Comparison of ENCODE assay signal across 32 cellular contexts in genomic region chr5:51397996-51398395, GRCh38. TPM values are rescaled to one million over a fixed set of nuclear protein-coding genes. Genes with fewer than 3 reads are reported as not detected.
DNase-seq lines count a peak whose midpoint lies in the region; ATAC-seq and TF ChIP-seq lines count a peak whose summit lies in the region.
"Had no signal": no experiment of that assay in that cellular context is flagged by ENCODE, and none has a peak within 500 bp of the region (broad histone marks: within the 10 kb centered on the region; RNA-seq: fewer than 3 reads in every experiment).

No MANE protein-coding gene starts in this region.

- no peak overlapping the region for H3K9ac ChIP-seq in H9 (ENCODE audit: extremely low read depth, insufficient read length, low read length)
- H3K9ac ChIP-seq in mesenchymal stem cell (ENCODE audit: low read length) = no peak overlapping the region
- no peak overlapping the region for H3K9ac ChIP-seq in smooth muscle cell (ENCODE audit: low read depth)
- H3K9ac ChIP-seq: BLaER1 treated with 17β-estradiol and CSF1 and Interleukin-3, amounts not matched to agents 10 nM and 100 nM had no signal

- no peak overlapping the region for H2AK5ac ChIP-seq in H9 (ENCODE audit: insufficient read length, low read length)
- no peak overlapping the region for H2AK5ac ChIP-seq in mesenchymal stem cell (ENCODE audit: low read length, severe bottlenecking)

- H3K4me1 ChIP-seq in H9 (ENCODE audit: insufficient read depth, low read length) (no peaks in the 10 kb centered on the region), mesenchymal stem cell (ENCODE audit: control insufficient read depth, insufficient read depth, low read depth, low read length) (peaks cover 6% of the 10 kb centered on the region), smooth muscle cell (ENCODE audit: low read depth) (peaks cover 18% of the 10 kb centered on the region), gastroesophageal sphincter (peaks cover 0 to 9% (median 0%) of the 10 kb centered on the region in 3 donors), right cardiac atrium (ENCODE audit: control insufficient read depth, insufficient read depth, low read length) (no peaks in the 10 kb centered on the region)
- H3K4me1 ChIP-seq: right lobe of liver, SJCRH30 had no signal

- H2BK15ac ChIP-seq in H9 (ENCODE audit: low read depth, low read length) = no peak overlapping the region
- no peak overlapping the region for H2BK15ac ChIP-seq in mesenchymal stem cell (ENCODE audit: low read depth, poor library complexity, severe bottlenecking)

- H3K79me1 ChIP-seq in H9 (ENCODE audit: insufficient read depth, low read depth, low read length, poor library complexity, severe bottlenecking) (no peaks in the 10 kb centered on the region), mesenchymal stem cell (replicated peaks; ENCODE audit: low read length, poor library complexity, severe bottlenecking) (no peaks in the 10 kb centered on the region)

- H4K91ac ChIP-seq in H9 (ENCODE audit: insufficient read length, low read depth, low read length) (no peak overlapping the region), mesenchymal stem cell (ENCODE audit: low read length) (no peak overlapping the region)

- no peak overlapping the region for H4K5ac ChIP-seq in H9 (ENCODE audit: insufficient read length, low read depth, low read length)

- peaks cover 45 to 70% of the 10 kb centered on the region in 2 experiments for H3K4me1 Mint-ChIP-seq in H9
- H3K4me1 Mint-ChIP-seq: activated B cell treated with CpG ODN at 0.5 μM for 24 hours; activated naive CD8-positive, alpha-beta T cell treated with anti-CD3 and anti-CD28 coated beads, Interleukin-2, amount 10 ng/mL, durations not matched to agents 7 days and 5 days; T-cell had no signal

- H2BK20ac ChIP-seq in H9 (ENCODE audit: low read depth, low read length, poor library complexity, severe bottlenecking) = no peak overlapping the region

- no peak overlapping the region for H2BK120ac ChIP-seq in H9 (ENCODE audit: low read depth, low read length, poor library complexity, severe bottlenecking)
- H2BK120ac ChIP-seq in mesenchymal stem cell (ENCODE audit: low read depth, low read length) = no peak overlapping the region

- no peak overlapping the region for H3K4me3 Mint-ChIP-seq in H9
- H3K4me3 Mint-ChIP-seq: activated B cell treated with CpG ODN at 0.5 μM for 24 hours; activated naive CD8-positive, alpha-beta T cell treated with anti-CD3 and anti-CD28 coated beads, Interleukin-2, amount 10 ng/mL, durations not matched to agents 7 days and 5 days; activated T-cell treated with anti-CD3 and anti-CD28 coated beads, Interleukin-2, amount 50 U/mL, for 24 hours; IgD-negative memory B cell; T-cell had no signal

- peaks cover 99% of the 10 kb centered on the region for H3K27me3 Mint-ChIP-seq in H9 (ENCODE audit: low read depth)

- no peak for TF ChIP-seq POLR2A in gastroesophageal sphincter (IDR thresholded peaks at IDR 0.05)

- H4K20me1 ChIP-seq in H9 (ENCODE audit: control insufficient read depth, insufficient read depth, insufficient read length) (no peaks in the 10 kb centered on the region), smooth muscle cell (ENCODE audit: low read depth) (no peaks in the 10 kb centered on the region)
- H4K20me1 ChIP-seq: BLaER1 treated with 17β-estradiol and CSF1 and Interleukin-3, amounts not matched to agents 10 nM and 100 nM had no signal

- no peak overlapping the region for H3K23ac ChIP-seq in H9 (ENCODE audit: insufficient read length, low read depth, low read length)
- no peak overlapping the region for H3K23ac ChIP-seq in mesenchymal stem cell (ENCODE audit: low read length in 2 of 2)

- H3K56ac ChIP-seq in H9 (ENCODE audit: insufficient read length, low read depth, low read length) = no peak overlapping the region

- TF ChIP-seq CTCF in H9 (conservative IDR thresholded peaks at IDR 0.05) (no peak), smooth muscle cell (IDR thresholded peaks at IDR 0.05; ENCODE audit: borderline replicate concordance, insufficient read depth, poor library complexity, severe bottlenecking) (no peak), gastroesophageal sphincter (IDR thresholded peaks at IDR 0.05) (no peak)

- H3K4ac ChIP-seq in H9 (ENCODE audit: low read depth, low read length) (no peak overlapping the region), mesenchymal stem cell (ENCODE audit: low read depth in 1 of 2, low read length in 2 of 2) (no peak overlapping the region)

- WGBS in H9 (ENCODE audit: extremely low coverage, insufficient read length, low lambda C conversion rate) = no CpG with 5 or more reads among the region's 7 CpGs
- WGBS in mesenchymal stem cell = 0% methylated on average over 1 of the region's 7 CpGs
- under 1% methylated on average over 7 of the region's 7 CpGs for WGBS in smooth muscle cell (ENCODE audit: low lambda C conversion rate)
- WGBS in gastroesophageal sphincter (ENCODE audit: low coverage in 1 of 2), 2 donors = 0 to 53% methylated on average over 6 to 7 of the region's 7 CpGs
- 3% methylated on average over 7 of the region's 7 CpGs for WGBS in right cardiac atrium

- H4K8ac ChIP-seq in H9 (replicated peaks; ENCODE audit: insufficient read length, low read depth, low read length) (no peak overlapping the region), mesenchymal stem cell (ENCODE audit: low read length) (no peak overlapping the region)

- no peaks in the 10 kb centered on the region for H3K79me2 ChIP-seq in H9 (ENCODE audit: insufficient read depth, low read length)
- no peaks in the 10 kb centered on the region for H3K79me2 ChIP-seq in smooth muscle cell (ENCODE audit: low read depth)

- H3K27ac ChIP-seq in H9 (ENCODE audit: insufficient read length, low read depth, low read length) (no peak overlapping the region), mesenchymal stem cell (ENCODE audit: low read length, poor library complexity, severe bottlenecking) (no peak overlapping the region), smooth muscle cell (ENCODE audit: low read depth) (no peak overlapping the region), gastroesophageal sphincter (no peak overlapping the region), right cardiac atrium (ENCODE audit: low read length) (no peak overlapping the region)
- H3K27ac ChIP-seq: BLaER1 treated with 17β-estradiol and CSF1 and Interleukin-3, amounts not matched to agents 10 nM and 100 nM; epithelial cell of prostate; neutrophil; right lobe of liver; SJCRH30; tibial artery had no signal

- H2BK5ac ChIP-seq in H9 (ENCODE audit: insufficient read length, low read length) (no peak overlapping the region), mesenchymal stem cell (ENCODE audit: low read depth, low read length, poor library complexity, severe bottlenecking) (no peak overlapping the region)

- ATAC-seq in SK-N-SH treated with all-trans-retinoic acid at 6 μM for 48 hours (peak; percentile 24), gastroesophageal sphincter (no peak), right cardiac atrium (no peak), esophagus mucosa (no peak), HG02840 (IDR thresholded peaks at IDR 0.05; ENCODE audit: low FRiP score, unreplicated experiment) (no peak)
- ATAC-seq: right lobe of liver, T-cell had no signal

- H3K36me3 Mint-ChIP-seq in H9 (ENCODE audit: insufficient read depth in 1 of 3, low read depth in 3 of 3) = no peaks in the 10 kb centered on the region; a peak in 1 of 7 replicates
- H3K36me3 Mint-ChIP-seq: activated naive CD8-positive, alpha-beta T cell treated with anti-CD3 and anti-CD28 coated beads, Interleukin-2, amount 10 ng/mL, durations not matched to agents 7 days and 5 days; IgD-negative memory B cell; T-cell had no signal

- H3K18ac ChIP-seq in H9 (ENCODE audit: insufficient read length, low read depth, low read length) (no peak overlapping the region), mesenchymal stem cell (ENCODE audit: low read depth in 1 of 2, low read length in 2 of 2) (peak overlapping the region in 1 of 2 experiments; percentile 11)

- H3T11ph ChIP-seq in H9 (ENCODE audit: low read length) = no peak overlapping the region

- H2BK12ac ChIP-seq in H9 (ENCODE audit: insufficient read length, low read depth, low read length) = no peak overlapping the region
- H2BK12ac ChIP-seq in mesenchymal stem cell (ENCODE audit: low read length in 2 of 2) = no peak overlapping the region

- peaks cover 7% of the 10 kb centered on the region for H3K23me2 ChIP-seq in H9 (ENCODE audit: insufficient read length, low read depth, low read length, poor library complexity, severe bottlenecking)

- H3K4me3 ChIP-seq in mesenchymal stem cell (ENCODE audit: insufficient read depth in 1 of 2, low read depth in 1 of 2, low read length in 2 of 2) = no peak overlapping the region
- H3K4me3 ChIP-seq in smooth muscle cell = peak overlapping the region; percentile 45
- H3K4me3 ChIP-seq in gastroesophageal sphincter = no peak overlapping the region
- no peak overlapping the region for H3K4me3 ChIP-seq in right cardiac atrium (ENCODE audit: low read length)
- H3K4me3 ChIP-seq: BLaER1 treated with 17β-estradiol and CSF1 and Interleukin-3, amounts not matched to agents 10 nM and 100 nM; right lobe of liver; SJCRH30; tibial artery had no signal

- intact Hi-C loops in right cardiac atrium (cut with DNase I) = no loop called here

- H3K9me3 ChIP-seq in H9 (ENCODE audit: control insufficient read depth, low read depth, low read length) (no peaks in the 10 kb centered on the region), mesenchymal stem cell (ENCODE audit: control insufficient read depth, low read length) (no peaks in the 10 kb centered on the region), smooth muscle cell (replicated peaks; ENCODE audit: low read depth) (no peaks in the 10 kb centered on the region), gastroesophageal sphincter (no peaks in the 10 kb centered on the region), right cardiac atrium (ENCODE audit: control insufficient read depth, low read length) (no peaks in the 10 kb centered on the region)
- H3K9me3 ChIP-seq: neutrophil, right lobe of liver, SJCRH30, stomach, tibial artery had no signal

- H3K14ac ChIP-seq in H9 (ENCODE audit: insufficient read depth, low read length) = no peak overlapping the region
- H3K14ac ChIP-seq in mesenchymal stem cell (ENCODE audit: low read length in 2 of 2) = no peak overlapping the region

- no peak for TF ChIP-seq EP300 in gastroesophageal sphincter (IDR thresholded peaks at IDR 0.05)

- H3K27ac Mint-ChIP-seq in H9 = no peak overlapping the region
- H3K27ac Mint-ChIP-seq: activated B cell treated with CpG ODN at 0.5 μM for 24 hours; activated naive CD8-positive, alpha-beta T cell treated with anti-CD3 and anti-CD28 coated beads, Interleukin-2, amount 10 ng/mL, durations not matched to agents 7 days and 5 days; activated T-cell treated with anti-CD3 and anti-CD28 coated beads, Interleukin-2, amount 50 U/mL, for 24 hours; IgD-negative memory B cell; T-cell had no signal

- H3F3A ChIP-seq in smooth muscle cell (ENCODE audit: low read depth) = no peaks in the 10 kb centered on the region

- H3K4me2 ChIP-seq in H9 (ENCODE audit: insufficient read depth, insufficient read length, low read length) = no peak overlapping the region
- no peak overlapping the region for H3K4me2 ChIP-seq in mesenchymal stem cell (ENCODE audit: low read length, poor library complexity, severe bottlenecking)
- H3K4me2 ChIP-seq in smooth muscle cell = peak overlapping the region; percentile 82
- H3K4me2 ChIP-seq: BLaER1 treated with 17β-estradiol and CSF1 and Interleukin-3, amounts not matched to agents 10 nM and 100 nM had no signal

- peaks cover 68% of the 10 kb centered on the region for H3K27me3 ChIP-seq in H9 (ENCODE audit: insufficient read depth, low read length)
- peaks cover 54 to 63% of the 10 kb centered on the region in 2 experiments for H3K27me3 ChIP-seq in mesenchymal stem cell (ENCODE audit: control insufficient read depth in 1 of 2, insufficient read depth in 1 of 2, low read length in 2 of 2)
- H3K27me3 ChIP-seq in smooth muscle cell (ENCODE audit: low read depth) = peaks cover 79% of the 10 kb centered on the region
- H3K27me3 ChIP-seq in gastroesophageal sphincter = peaks cover 74% of the 10 kb centered on the region
- H3K27me3 ChIP-seq in right cardiac atrium (ENCODE audit: control insufficient read depth, insufficient read depth) = peaks cover 5% of the 10 kb centered on the region
- H3K27me3 ChIP-seq: BLaER1 treated with 17β-estradiol and CSF1 and Interleukin-3, amounts not matched to agents 10 nM and 100 nM; SJCRH30 had no signal

- H3K9me3 Mint-ChIP-seq in H9 = peaks cover 4% of the 10 kb centered on the region in 2 experiments; a peak in 2 of 5 replicates

- no peak overlapping the region for H2AFZ ChIP-seq in H9 (ENCODE audit: low read length)
- no peak overlapping the region for H2AFZ ChIP-seq in mesenchymal stem cell (ENCODE audit: low read depth, low read length)
- H2AFZ ChIP-seq in smooth muscle cell (ENCODE audit: low read depth) = peak overlapping the region; percentile 7

- H3K36me3 ChIP-seq in mesenchymal stem cell (ENCODE audit: control insufficient read depth in 1 of 2, insufficient read depth in 2 of 2, low read depth in 1 of 2, low read length in 2 of 2) (no peaks in the 10 kb centered on the region), smooth muscle cell (ENCODE audit: low read depth) (no peaks in the 10 kb centered on the region), gastroesophageal sphincter (no peaks in the 10 kb centered on the region)
- H3K36me3 ChIP-seq: BLaER1 treated with 17β-estradiol and CSF1 and Interleukin-3, amounts not matched to agents 10 nM and 100 nM; neutrophil; right lobe of liver; SJCRH30; tibial artery had no signal

- peak; percentile 52 for DNase-seq in H9
- DNase-seq in mesenchymal stem cell = peak; percentile 34
- DNase-seq in smooth muscle cell (lab: John Stamatoyannopoulos, UW; ENCODE audit: unreplicated experiment) = no peak
- no peak for DNase-seq in right cardiac atrium
- DNase-seq: activated B cell treated with CpG ODN at 0.5 μM for 24 hours; activated CD4-positive, alpha-beta T cell treated with anti-CD3 and anti-CD28 coated beads, Interleukin-2, amount 50 U/mL, for 1 hour; activated effector memory CD4-positive, alpha-beta T cell treated with anti-CD3 and anti-CD28 coated beads, Interleukin-2, amount 50 U/mL, for 16 hours; activated naive CD8-positive, alpha-beta T cell treated with anti-CD3 and anti-CD28 coated beads, Interleukin-2, amount 10 ng/mL, durations not matched to agents 7 days and 5 days; activated T-cell treated with anti-CD3 and anti-CD28 coated beads, Interleukin-2, amount 50 U/mL, for 24 hours; aorta; DMS153; NCI-H1436 treated with DMSO at 0.1 percent for 48 hours; NCI-H2107; posterior cingulate gyrus; right lobe of liver; SJCRH30; stomach; T-cell; tibial artery had no signal

RNA-seq across cellular contexts. Expression of gene ISL1, which starts 14.7 kb away (rescaled TPM):
- total RNA-seq in H9 (2021) (0.13 TPM in 1 of 2 replicates, not detected in the other), smooth muscle cell (6.7 and 16.0 TPM in 2 replicates), gastroesophageal sphincter (10 to 100 TPM in 2 of 4 donors, not detected in 2; 17.6 to 21.3 TPM), right cardiac atrium (not detected), esophagus mucosa (not detected)
- polyA plus RNA-seq in mesenchymal stem cell (2013, experiment 1 of 2) = 5.6 TPM
- polyA plus RNA-seq in mesenchymal stem cell (2013, experiment 2 of 2) = 5.6 TPM
- polyA plus RNA-seq in smooth muscle cell (3.6 and 17.3 TPM in 2 replicates), right cardiac atrium (not detected)
- total RNA-seq: activated B cell treated with CpG ODN at 0.5 μM for 24 hours; activated naive CD8-positive, alpha-beta T cell treated with anti-CD3 and anti-CD28 coated beads, Interleukin-2, amount 10 ng/mL, durations not matched to agents 7 days and 5 days; G401; lung microvascular endothelial cell; NCI-H460; right lobe of liver; RPMI7951; T-cell had no signal
- polyA plus RNA-seq: AG04450, aorta, IgD-negative memory B cell had no signal

Comparison
In these comparisons a context has a peak if more than half of its experiments do, and no peak if none do; other contexts are left out.
1. DNase-seq: peak in H9 (single experiment) and mesenchymal stem cell (single experiment); none in smooth muscle cell (single experiment) and right cardiac atrium (0 of 3).